Comparison of ENCODE assay signal across 32 cellular contexts in the genomic region with DNA sequence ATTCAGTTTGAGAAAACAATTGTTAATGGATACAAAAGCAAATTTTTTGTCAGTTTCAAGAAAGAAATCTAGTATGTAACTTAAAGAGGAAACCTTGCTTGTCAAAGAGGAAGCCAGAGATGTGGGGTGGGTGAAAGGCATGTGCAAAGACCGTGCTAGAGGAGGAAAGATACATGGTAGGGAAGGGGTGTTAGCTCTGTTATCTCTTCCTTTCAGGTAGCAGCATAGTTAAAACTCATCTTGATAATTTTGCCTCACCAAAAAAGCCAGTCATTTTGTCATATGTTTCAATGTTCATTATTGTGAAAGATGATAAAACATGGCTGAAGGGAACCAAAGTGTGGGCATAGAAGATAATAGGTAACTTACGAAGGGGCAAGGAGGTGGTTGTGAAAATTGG. TPM values are rescaled to one million over a fixed set of nuclear protein-coding genes. Genes with fewer than 3 reads are reported as not detected.
"Had no signal": no experiment of that assay in that cellular context is flagged by ENCODE, and none has a peak within 500 bp of the region (broad histone marks: within the 10 kb centered on the region; RNA-seq: fewer than 3 reads in every experiment).

No MANE protein-coding gene starts in this region.

- H3K9me3 Mint-ChIP-seq: activated CD8-positive, alpha-beta T cell treated with anti-CD3 and anti-CD28 coated beads for 36 hours; activated naive CD4-positive, alpha-beta T cell treated with anti-CD3 and anti-CD28 coated beads, Interleukin-2, amount 50 U/mL, for 72 hours; activated T-cell treated with anti-CD3 and anti-CD28 coated beads, Interleukin-2, amount 50 U/mL, for 24 hours; activated T-helper 2 cell treated with anti-CD3 and anti-CD28 coated beads, Interferon-gamma antibody, Interleukin-2, Interleukin-4, amounts not matched to agents 10 μg/mL and 5 μg/mL and 100 μg/mL, durations not matched to agents 14 hours and 24 hours and 36 hours had no signal

- DNase-seq: activated CD4-positive, alpha-beta T cell treated with anti-CD3 and anti-CD28 coated beads for 1 hour; activated CD4-positive, alpha-beta T cell treated with anti-CD3 and anti-CD28 coated beads for 48 hours; activated CD4-positive, CD25-positive, alpha-beta regulatory T cell; activated CD8-positive, alpha-beta T cell treated with anti-CD3 and anti-CD28 coated beads for 36 hours; activated gamma-delta T cell; activated naive CD4-positive, alpha-beta T cell treated with Interleukin-2 at 50 U/mL for 16 hours; activated T-cell treated with anti-CD3 and anti-CD28 coated beads, Interleukin-2, amount 50 U/mL, for 24 hours; adrenal gland; body of pancreas; KG1; MM.1S; NCI-H1105; NCI-H1417 treated with DMSO at 0.1 percent for 48 hours; NCI-H187 treated with DMSO at 0.1 percent for 48 hours; NCI-H2081; NCI-H2171 treated with DMSO at 0.1 percent for 48 hours; NCI-H2227 treated with DMSO at 0.1 percent for 48 hours; NCI-H446; NCI-H510A treated with DMSO at 0.1 percent for 48 hours; PC-9; Right ventricle myocardium superior; SW 1271; T-helper 1 cell; T-helper 2 cell; T1000; WERI-Rb-1 had no signal

- H3K36me3 Mint-ChIP-seq: activated naive CD4-positive, alpha-beta T cell treated with anti-CD3 and anti-CD28 coated beads, Interleukin-2, amount 50 U/mL, for 72 hours had no signal

- ATAC-seq: activated CD8-positive, alpha-beta T cell treated with anti-CD3 and anti-CD28 coated beads for 36 hours; activated naive CD4-positive, alpha-beta T cell treated with anti-CD3 and anti-CD28 coated beads, Interleukin-2, amount 50 U/mL, for 72 hours; body of pancreas had no signal

- H3K4me3 Mint-ChIP-seq: activated CD8-positive, alpha-beta T cell treated with anti-CD3 and anti-CD28 coated beads for 36 hours; activated T-cell treated with anti-CD3 and anti-CD28 coated beads, Interleukin-2, amount 50 U/mL, for 24 hours had no signal

- H3K27ac Mint-ChIP-seq: activated CD8-positive, alpha-beta T cell treated with anti-CD3 and anti-CD28 coated beads for 36 hours; activated naive CD4-positive, alpha-beta T cell treated with anti-CD3 and anti-CD28 coated beads, Interleukin-2, amount 50 U/mL, for 72 hours; activated T-cell treated with anti-CD3 and anti-CD28 coated beads, Interleukin-2, amount 50 U/mL, for 24 hours; activated T-helper 2 cell treated with anti-CD3 and anti-CD28 coated beads, Interferon-gamma antibody, Interleukin-2, Interleukin-4, amounts not matched to agents 10 μg/mL and 5 μg/mL and 100 μg/mL, durations not matched to agents 14 hours and 24 hours and 36 hours had no signal

RNA-seq across cellular contexts. Expression of gene MS4A2, which starts 2.6 kb away (rescaled TPM):
- total RNA-seq: activated CD8-positive, alpha-beta memory T cell treated with anti-CD3 and anti-CD28 coated beads for 36 hours; activated CD8-positive, alpha-beta T cell treated with anti-CD3 and anti-CD28 coated beads for 36 hours; activated naive CD4-positive, alpha-beta T cell treated with anti-CD3 and anti-CD28 coated beads, Interleukin-2, amount 50 U/mL, for 72 hours; activated T-helper 2 cell treated with anti-CD3 and anti-CD28 coated beads, Interferon-gamma antibody, Interleukin-2, Interleukin-4, amounts not matched to agents 10 μg/mL and 5 μg/mL and 100 μg/mL, durations not matched to agents 14 hours and 24 hours and 36 hours; astrocyte; PC-9 had no signal

RNA-seq across cellular contexts. Expression of gene MS4A3, which starts 29.4 kb away (rescaled TPM):
- total RNA-seq: activated CD8-positive, alpha-beta memory T cell treated with anti-CD3 and anti-CD28 coated beads for 36 hours; activated CD8-positive, alpha-beta T cell treated with anti-CD3 and anti-CD28 coated beads for 36 hours; activated naive CD4-positive, alpha-beta T cell treated with anti-CD3 and anti-CD28 coated beads, Interleukin-2, amount 50 U/mL, for 72 hours; activated T-helper 2 cell treated with anti-CD3 and anti-CD28 coated beads, Interferon-gamma antibody, Interleukin-2, Interleukin-4, amounts not matched to agents 10 μg/mL and 5 μg/mL and 100 μg/mL, durations not matched to agents 14 hours and 24 hours and 36 hours; adrenal gland; astrocyte; body of pancreas; breast epithelium; PC-9; Right ventricle myocardium superior had no signal

RNA-seq across cellular contexts. Expression of gene OOSP2, which starts 45.7 kb away (rescaled TPM):
- total RNA-seq: activated CD8-positive, alpha-beta memory T cell treated with anti-CD3 and anti-CD28 coated beads for 36 hours; activated CD8-positive, alpha-beta T cell treated with anti-CD3 and anti-CD28 coated beads for 36 hours; activated naive CD4-positive, alpha-beta T cell treated with anti-CD3 and anti-CD28 coated beads, Interleukin-2, amount 50 U/mL, for 72 hours; activated T-helper 2 cell treated with anti-CD3 and anti-CD28 coated beads, Interferon-gamma antibody, Interleukin-2, Interleukin-4, amounts not matched to agents 10 μg/mL and 5 μg/mL and 100 μg/mL, durations not matched to agents 14 hours and 24 hours and 36 hours; adrenal gland; astrocyte; body of pancreas; breast epithelium; cardiac septum; PC-9; Right ventricle myocardium superior had no signal
